Comparison of ENCODE assay signal across 1 cellular context in genomic region chr17:50476545-50477315, GRCh38.
TF ChIP-seq lines count a peak whose summit lies in the region.

No MANE protein-coding gene starts in this region.

TF ChIP-seq in HepG2, 621 proteins besides CTCF, POLR2A, EP300 and RAD21 (continued from another document and continues in another):
- no peak for TF ChIP-seq ZSCAN5A (CRISPR knock-in tag; IDR thresholded peaks at IDR 0.05; ENCODE audit: borderline replicate concordance)
- TF ChIP-seq TARDBP (CRISPR knock-in tag; IDR thresholded peaks at IDR 0.05), result peak; percentile 31; the same call in 1 of the 2 replicates
- no peak for TF ChIP-seq MED13 (CRISPR knock-in tag; IDR thresholded peaks at IDR 0.05)
- TF ChIP-seq MIXL1 (CRISPR knock-in tag; IDR thresholded peaks at IDR 0.05), result 0 out of 2 replicates have a peak, but pooled peaks have one; percentile 22
- peak; percentile 23; the same call in 1 of the 2 replicates for TF ChIP-seq FOXA3 (CRISPR knock-in tag; IDR thresholded peaks at IDR 0.05)
- TF ChIP-seq ZNF879 (CRISPR knock-in tag; IDR thresholded peaks at IDR 0.05), result no peak
- no peak for TF ChIP-seq CCAR2 (optimal IDR thresholded peaks at IDR 0.05; ENCODE audit: low read depth, low read length)
- TF ChIP-seq SOX6 (IDR thresholded peaks at IDR 0.05), result no peak
- TF ChIP-seq SOX6 (CRISPR knock-in tag; IDR thresholded peaks at IDR 0.05), result peak; percentile 60
- TF ChIP-seq KDM1A (CRISPR knock-in tag; IDR thresholded peaks at IDR 0.05), result no peak
- no peak for TF ChIP-seq SRSF1 (optimal IDR thresholded peaks at IDR 0.05; ENCODE audit: low read depth, low read length)
- TF ChIP-seq PAWR (CRISPR knock-in tag; IDR thresholded peaks at IDR 0.05; ENCODE audit: borderline replicate concordance), result no peak
- TF ChIP-seq, protein P1, sequence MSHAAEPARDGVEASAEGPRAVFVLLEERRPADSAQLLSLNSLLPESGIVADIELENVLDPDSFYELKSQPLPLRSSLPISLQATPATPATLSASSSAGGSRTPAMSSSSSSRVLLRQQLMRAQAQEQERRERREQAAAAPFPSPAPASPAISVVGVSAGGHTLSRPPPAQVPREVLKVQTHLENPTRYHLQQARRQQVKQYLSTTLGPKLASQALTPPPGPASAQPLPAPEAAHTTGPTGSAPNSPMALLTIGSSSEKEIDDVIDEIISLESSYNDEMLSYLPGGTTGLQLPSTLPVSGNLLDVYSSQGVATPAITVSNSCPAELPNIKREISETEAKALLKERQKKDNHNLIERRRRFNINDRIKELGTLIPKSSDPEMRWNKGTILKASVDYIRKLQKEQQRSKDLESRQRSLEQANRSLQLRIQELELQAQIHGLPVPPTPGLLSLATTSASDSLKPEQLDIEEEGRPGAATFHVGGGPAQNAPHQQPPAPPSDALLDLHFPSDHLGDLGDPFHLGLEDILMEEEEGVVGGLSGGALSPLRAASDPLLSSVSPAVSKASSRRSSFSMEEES (CRISPR knock-in tag; IDR thresholded peaks at IDR 0.05), result no peak
- TF ChIP-seq ZNF280D (CRISPR knock-in tag; IDR thresholded peaks at IDR 0.05), result no peak
- TF ChIP-seq NRL (CRISPR knock-in tag; IDR thresholded peaks at IDR 0.05; ENCODE audit: borderline replicate concordance), result no peak
- TF ChIP-seq SYNCRIP (IDR thresholded peaks at IDR 0.05; ENCODE audit: insufficient read depth, low read depth, low read length), result no peak
- TF ChIP-seq TCF7L2 (IDR thresholded peaks at IDR 0.05; ENCODE audit: low read depth, low read length), result no peak
- TF ChIP-seq, protein P2, sequence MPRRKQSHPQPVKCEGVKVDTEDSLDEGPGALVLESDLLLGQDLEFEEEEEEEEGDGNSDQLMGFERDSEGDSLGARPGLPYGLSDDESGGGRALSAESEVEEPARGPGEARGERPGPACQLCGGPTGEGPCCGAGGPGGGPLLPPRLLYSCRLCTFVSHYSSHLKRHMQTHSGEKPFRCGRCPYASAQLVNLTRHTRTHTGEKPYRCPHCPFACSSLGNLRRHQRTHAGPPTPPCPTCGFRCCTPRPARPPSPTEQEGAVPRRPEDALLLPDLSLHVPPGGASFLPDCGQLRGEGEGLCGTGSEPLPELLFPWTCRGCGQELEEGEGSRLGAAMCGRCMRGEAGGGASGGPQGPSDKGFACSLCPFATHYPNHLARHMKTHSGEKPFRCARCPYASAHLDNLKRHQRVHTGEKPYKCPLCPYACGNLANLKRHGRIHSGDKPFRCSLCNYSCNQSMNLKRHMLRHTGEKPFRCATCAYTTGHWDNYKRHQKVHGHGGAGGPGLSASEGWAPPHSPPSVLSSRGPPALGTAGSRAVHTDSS (CRISPR knock-in tag; conservative IDR thresholded peaks at IDR 0.05), result no peak
- TF ChIP-seq ZNF264 (CRISPR knock-in tag; IDR thresholded peaks at IDR 0.05), result 0 out of 2 replicates have a peak, but pooled peaks have one; percentile 48
- TF ChIP-seq, protein P3, sequence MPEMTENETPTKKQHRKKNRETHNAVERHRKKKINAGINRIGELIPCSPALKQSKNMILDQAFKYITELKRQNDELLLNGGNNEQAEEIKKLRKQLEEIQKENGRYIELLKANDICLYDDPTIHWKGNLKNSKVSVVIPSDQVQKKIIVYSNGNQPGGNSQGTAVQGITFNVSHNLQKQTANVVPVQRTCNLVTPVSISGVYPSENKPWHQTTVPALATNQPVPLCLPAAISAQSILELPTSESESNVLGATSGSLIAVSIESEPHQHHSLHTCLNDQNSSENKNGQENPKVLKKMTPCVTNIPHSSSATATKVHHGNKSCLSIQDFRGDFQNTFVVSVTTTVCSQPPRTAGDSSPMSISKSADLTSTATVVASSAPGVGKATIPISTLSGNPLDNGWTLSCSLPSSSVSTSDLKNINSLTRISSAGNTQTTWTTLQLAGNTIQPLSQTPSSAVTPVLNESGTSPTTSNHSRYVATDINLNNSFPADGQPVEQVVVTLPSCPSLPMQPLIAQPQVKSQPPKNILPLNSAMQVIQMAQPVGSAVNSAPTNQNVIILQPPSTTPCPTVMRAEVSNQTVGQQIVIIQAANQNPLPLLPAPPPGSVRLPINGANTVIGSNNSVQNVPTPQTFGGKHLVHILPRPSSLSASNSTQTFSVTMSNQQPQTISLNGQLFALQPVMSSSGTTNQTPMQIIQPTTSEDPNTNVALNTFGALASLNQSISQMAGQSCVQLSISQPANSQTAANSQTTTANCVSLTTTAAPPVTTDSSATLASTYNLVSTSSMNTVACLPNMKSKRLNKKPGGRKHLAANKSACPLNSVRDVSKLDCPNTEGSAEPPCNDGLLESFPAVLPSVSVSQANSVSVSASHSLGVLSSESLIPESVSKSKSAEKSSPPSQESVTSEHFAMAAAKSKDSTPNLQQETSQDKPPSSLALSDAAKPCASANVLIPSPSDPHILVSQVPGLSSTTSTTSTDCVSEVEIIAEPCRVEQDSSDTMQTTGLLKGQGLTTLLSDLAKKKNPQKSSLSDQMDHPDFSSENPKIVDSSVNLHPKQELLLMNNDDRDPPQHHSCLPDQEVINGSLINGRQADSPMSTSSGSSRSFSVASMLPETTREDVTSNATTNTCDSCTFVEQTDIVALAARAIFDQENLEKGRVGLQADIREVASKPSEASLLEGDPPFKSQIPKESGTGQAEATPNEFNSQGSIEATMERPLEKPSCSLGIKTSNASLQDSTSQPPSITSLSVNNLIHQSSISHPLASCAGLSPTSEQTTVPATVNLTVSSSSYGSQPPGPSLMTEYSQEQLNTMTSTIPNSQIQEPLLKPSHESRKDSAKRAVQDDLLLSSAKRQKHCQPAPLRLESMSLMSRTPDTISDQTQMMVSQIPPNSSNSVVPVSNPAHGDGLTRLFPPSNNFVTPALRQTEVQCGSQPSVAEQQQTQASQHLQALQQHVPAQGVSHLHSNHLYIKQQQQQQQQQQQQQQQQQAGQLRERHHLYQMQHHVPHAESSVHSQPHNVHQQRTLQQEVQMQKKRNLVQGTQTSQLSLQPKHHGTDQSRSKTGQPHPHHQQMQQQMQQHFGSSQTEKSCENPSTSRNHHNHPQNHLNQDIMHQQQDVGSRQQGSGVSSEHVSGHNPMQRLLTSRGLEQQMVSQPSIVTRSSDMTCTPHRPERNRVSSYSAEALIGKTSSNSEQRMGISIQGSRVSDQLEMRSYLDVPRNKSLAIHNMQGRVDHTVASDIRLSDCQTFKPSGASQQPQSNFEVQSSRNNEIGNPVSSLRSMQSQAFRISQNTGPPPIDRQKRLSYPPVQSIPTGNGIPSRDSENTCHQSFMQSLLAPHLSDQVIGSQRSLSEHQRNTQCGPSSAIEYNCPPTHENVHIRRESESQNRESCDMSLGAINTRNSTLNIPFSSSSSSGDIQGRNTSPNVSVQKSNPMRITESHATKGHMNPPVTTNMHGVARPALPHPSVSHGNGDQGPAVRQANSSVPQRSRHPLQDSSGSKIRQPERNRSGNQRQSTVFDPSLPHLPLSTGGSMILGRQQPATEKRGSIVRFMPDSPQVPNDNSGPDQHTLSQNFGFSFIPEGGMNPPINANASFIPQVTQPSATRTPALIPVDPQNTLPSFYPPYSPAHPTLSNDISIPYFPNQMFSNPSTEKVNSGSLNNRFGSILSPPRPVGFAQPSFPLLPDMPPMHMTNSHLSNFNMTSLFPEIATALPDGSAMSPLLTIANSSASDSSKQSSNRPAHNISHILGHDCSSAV (CRISPR knock-in tag; IDR thresholded peaks at IDR 0.05; ENCODE audit: borderline replicate concordance), result 0 out of 2 replicates have a peak, but pooled peaks have one; percentile 21
- no peak for TF ChIP-seq ZNF138 (CRISPR knock-in tag; IDR thresholded peaks at IDR 0.05; ENCODE audit: low read depth)
- no peak for TF ChIP-seq ZNF446 (CRISPR knock-in tag; IDR thresholded peaks at IDR 0.05)
- no peak for TF ChIP-seq SATB2 (CRISPR knock-in tag; IDR thresholded peaks at IDR 0.05)
- TF ChIP-seq, protein P4, sequence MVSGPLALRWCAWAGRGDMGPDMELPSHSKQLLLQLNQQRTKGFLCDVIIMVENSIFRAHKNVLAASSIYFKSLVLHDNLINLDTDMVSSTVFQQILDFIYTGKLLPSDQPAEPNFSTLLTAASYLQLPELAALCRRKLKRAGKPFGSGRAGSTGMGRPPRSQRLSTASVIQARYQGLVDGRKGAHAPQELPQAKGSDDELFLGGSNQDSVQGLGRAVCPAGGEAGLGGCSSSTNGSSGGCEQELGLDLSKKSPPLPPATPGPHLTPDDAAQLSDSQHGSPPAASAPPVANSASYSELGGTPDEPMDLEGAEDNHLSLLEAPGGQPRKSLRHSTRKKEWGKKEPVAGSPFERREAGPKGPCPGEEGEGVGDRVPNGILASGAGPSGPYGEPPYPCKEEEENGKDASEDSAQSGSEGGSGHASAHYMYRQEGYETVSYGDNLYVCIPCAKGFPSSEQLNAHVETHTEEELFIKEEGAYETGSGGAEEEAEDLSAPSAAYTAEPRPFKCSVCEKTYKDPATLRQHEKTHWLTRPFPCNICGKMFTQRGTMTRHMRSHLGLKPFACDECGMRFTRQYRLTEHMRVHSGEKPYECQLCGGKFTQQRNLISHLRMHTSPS (CRISPR knock-in tag; IDR thresholded peaks at IDR 0.05; ENCODE audit: low read depth), result 0 out of 2 replicates have a peak, but pooled peaks have one; percentile 29
- no peak for TF ChIP-seq KLF11 (CRISPR knock-in tag; IDR thresholded peaks at IDR 0.05)
- no peak for TF ChIP-seq ETV6 (CRISPR knock-in tag; conservative IDR thresholded peaks at IDR 0.05)
- TF ChIP-seq CSRNP1 (CRISPR knock-in tag; IDR thresholded peaks at IDR 0.05), result no peak
- TF ChIP-seq ZFP1 (CRISPR knock-in tag; IDR thresholded peaks at IDR 0.05), result 0 out of 2 replicates have a peak, but pooled peaks have one; percentile 34
- no peak for TF ChIP-seq ZNF234 (CRISPR knock-in tag; conservative IDR thresholded peaks at IDR 0.05)
- TF ChIP-seq MLLT10 (CRISPR knock-in tag; IDR thresholded peaks at IDR 0.05), result no peak
- TF ChIP-seq ATF6 (CRISPR knock-in tag; conservative IDR thresholded peaks at IDR 0.05), result no peak
- TF ChIP-seq ZMAT5 (CRISPR knock-in tag; IDR thresholded peaks at IDR 0.05; ENCODE audit: borderline replicate concordance, low read depth), result no peak
- TF ChIP-seq ETS1 (CRISPR knock-in tag; IDR thresholded peaks at IDR 0.05), result no peak
